Comparison of ENCODE assay signal across 16 cellular contexts in the genomic region with DNA sequence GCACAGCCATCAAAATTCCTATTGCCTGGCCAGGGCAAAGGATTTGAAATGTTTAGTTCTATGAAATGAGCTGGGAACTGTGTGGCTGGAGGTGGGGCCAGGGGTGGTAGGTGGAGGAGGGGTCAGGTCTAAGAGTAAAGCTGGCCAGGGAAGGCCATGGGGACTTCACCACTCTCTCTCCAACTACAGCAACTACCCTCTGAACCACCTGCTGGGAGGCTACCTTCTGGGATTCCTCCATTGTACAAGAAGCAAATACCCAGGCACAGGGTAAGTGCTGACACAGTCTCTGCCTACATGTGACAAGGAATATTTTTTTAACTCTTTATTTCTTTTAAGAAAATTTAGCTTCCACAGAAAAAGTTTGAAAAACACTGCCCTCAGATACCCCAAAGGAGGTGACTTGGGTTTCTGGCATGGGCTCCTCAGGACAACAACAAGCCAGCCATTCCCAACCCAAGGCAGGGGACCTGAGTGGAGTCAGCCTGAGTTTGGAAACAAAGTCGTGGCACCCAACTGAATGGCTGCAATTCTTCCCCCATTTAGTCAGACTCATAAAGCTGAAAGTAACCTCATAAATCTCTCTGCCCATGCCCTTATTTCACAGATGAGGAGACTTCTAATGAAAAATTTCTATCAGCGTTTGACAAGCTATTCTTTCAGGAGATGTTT.
A peak's percentile ranks its signal among the peaks of the same experiment; 100 is the strongest.
DNase-seq lines count a peak whose midpoint lies in the region; ATAC-seq lines count a peak whose summit lies in the region.
"Had no signal": no experiment of that assay in that cellular context is flagged by ENCODE, and none has a peak within 500 bp of the region (broad histone marks: within the 10 kb centered on the region; RNA-seq: fewer than 3 reads in every experiment).

No MANE protein-coding gene starts in this region.

- ATAC-seq in GM18867 (IDR thresholded peaks at IDR 0.05; ENCODE audit: unreplicated experiment) (peak; percentile 45), HG03432 (IDR thresholded peaks at IDR 0.05; ENCODE audit: unreplicated experiment) (peak; percentile 10)
- ATAC-seq in activated T-helper 17 cell treated with anti-CD3 and anti-CD28 coated beads, Interleukin-2, amount 50 U/mL, for 72 hours (replicated peaks) = peak; percentile 31
- ATAC-seq in activated CD4-positive, CD25-positive, alpha-beta regulatory T cell treated with anti-CD3 and anti-CD28 coated beads, Interleukin-2, amount 50 U/mL, for 24 hours = no peak
- ATAC-seq: gastrocnemius medialis had no signal

- H3K27ac Mint-ChIP-seq in activated T-helper 17 cell treated with anti-CD3 and anti-CD28 coated beads, Interleukin-2, amount 50 U/mL, for 72 hours = peak overlapping the region; percentile 48

- no peaks in the 10 kb centered on the region for H3K9me3 Mint-ChIP-seq in activated T-helper 17 cell treated with anti-CD3 and anti-CD28 coated beads, Interleukin-2, amount 50 U/mL, for 72 hours

- DNase-seq in EL (peak; percentile 30), NOMO-1 treated with dmso at 0.1 percent for 144 hours (lab: John Stamatoyannopoulos, UW; ENCODE audit: unreplicated experiment) (no peak), occipital lobe (lab: John Stamatoyannopoulos, UW) (no peak)
- DNase-seq: activated gamma-delta T cell, amygdala, caudate nucleus, DMS79 treated with DMSO at 0.1 percent for 48 hours, gastrocnemius medialis, mammary epithelial cell, NCI-H1105 treated with DMSO at 0.1 percent for 48 hours, NCI-H510A, nucleus accumbens had no signal

- H3K36me3 Mint-ChIP-seq in activated T-helper 17 cell treated with anti-CD3 and anti-CD28 coated beads, Interleukin-2, amount 50 U/mL, for 72 hours (ENCODE audit: low read depth) = peaks cover 89% of the 10 kb centered on the region

- peak overlapping the region; percentile 39 for H3K4me3 Mint-ChIP-seq in activated T-helper 17 cell treated with anti-CD3 and anti-CD28 coated beads, Interleukin-2, amount 50 U/mL, for 72 hours

- H3K27me3 Mint-ChIP-seq in activated T-helper 17 cell treated with anti-CD3 and anti-CD28 coated beads, Interleukin-2, amount 50 U/mL, for 72 hours = no peaks in the 10 kb centered on the region

- H3K4me1 Mint-ChIP-seq in activated T-helper 17 cell treated with anti-CD3 and anti-CD28 coated beads, Interleukin-2, amount 50 U/mL, for 72 hours = peaks cover 32% of the 10 kb centered on the region

Comparison
In these comparisons a context has a peak if more than half of its experiments do, and no peak if none do; other contexts are left out.
1. ATAC-seq: peak in GM18867 (single experiment), HG03432 (single experiment) and activated T-helper 17 cell treated with anti-CD3 and anti-CD28 coated beads, Interleukin-2, amount 50 U/mL, for 72 hours (single experiment); none in activated CD4-positive, CD25-positive, alpha-beta regulatory T cell treated with anti-CD3 and anti-CD28 coated beads, Interleukin-2, amount 50 U/mL, for 24 hours (0 of 2).